ENCODE assay signal across 14 cellular contexts in genomic region chr11:1639102-1639620, GRCh38. TPM values are rescaled to one million over a fixed set of nuclear protein-coding genes. Genes with fewer than 3 reads are reported as not detected.
DNase-seq lines count a peak whose midpoint lies in the region; ATAC-seq, FAIRE-seq and TF ChIP-seq lines count a peak whose summit lies in the region.
"Had no signal": no experiment of that assay in that cellular context is flagged by ENCODE, and none has a peak within 500 bp of the region (broad histone marks: within the 10 kb centered on the region; RNA-seq: fewer than 3 reads in every experiment).

No MANE protein-coding gene starts in this region.

- DNase-seq in NCI-H128 (lab: John Stamatoyannopoulos, UW; ENCODE audit: unreplicated experiment) (peak; percentile 97), NCI-H2171 treated with DMSO at 0.1 percent for 48 hours (lab: John Stamatoyannopoulos, UW) (peak; percentile 93), K562 (ENCODE audit: extremely low read depth in 1 of 4, low spot score in 3 of 4) (no peak), sciatic nerve (ENCODE audit: low spot score) (no peak), midbrain (lab: John Stamatoyannopoulos, UW) (no peak), activated T-cell treated with anti-CD3 and anti-CD28 coated beads for 4 hours (no peak), HEK293T (ENCODE audit: extremely low spot score) (no peak)
- DNase-seq: activated CD4-positive, alpha-beta T cell treated with anti-CD3 and anti-CD28 coated beads, Interleukin-2, amount 50 U/mL, for 1 hour; body of pancreas; CD8-positive, alpha-beta memory T cell; endodermal cell; glutamatergic neuron had no signal

- H3K9me3 ChIP-seq in K562 (replicated peaks; ENCODE audit: control insufficient read depth, insufficient read depth, low read depth, low read length): no peaks in the 10 kb centered on the region
- H3K9me3 ChIP-seq: body of pancreas, tibial nerve had no signal

- no peak for TF ChIP-seq CTCF in K562 (IDR thresholded peaks at IDR 0.05 in 2 of 3, conservative IDR thresholded peaks at IDR 0.05 in 1 of 3; ENCODE audit: insufficient read depth in 2 of 3, low read depth in 1 of 3, low read length in 3 of 3)

- BruUV-seq in K562 (replicated peaks; lab: Mats Ljungman, UMichigan): no TSS peak

- H3K9me1 ChIP-seq in K562 (ENCODE audit: control insufficient read depth, insufficient read depth, low read length): no peaks in the 10 kb centered on the region

- no peak for TF ChIP-seq POLR2A in K562 (conservative IDR thresholded peaks at IDR 0.05)

- POLR2A ChIA-PET in K562 (lab: Yijun Ruan, JAX) (no interaction called here), HEK293T (lab: Yijun Ruan, JAX) (no interaction called here)

- H3K27ac ChIP-seq in K562 (ENCODE audit: extremely low read depth, low read depth, low read length): no peak overlapping the region
- H3K27ac ChIP-seq: body of pancreas, tibial nerve had no signal

- intact Hi-C loops in K562 (cut with micrococcal nuclease): no loop called here
- intact Hi-C loops in sciatic nerve (cut with DNase I): no loop called here

- peaks cover 8% of the 10 kb centered on the region for H4K20me1 ChIP-seq in K562 (replicated peaks; ENCODE audit: control insufficient read depth, insufficient read depth, low read length)

- no peak for TF ChIP-seq RAD21 in K562 (CRISPR knock-in tag; conservative IDR thresholded peaks at IDR 0.05 in 1 of 2, IDR thresholded peaks at IDR 0.05 in 1 of 2)

- FAIRE-seq in K562 (lab: Jason Lieb, UNC): no peak

- 9% methylated on average over 18 of the region's 18 CpGs for WGBS in K562 (ENCODE audit: insufficient coverage, low coverage, missing lambda C conversion rate)

- ATAC-seq in K562 (no peak), sciatic nerve (peak; percentile 26)

- H3K9ac ChIP-seq in K562 (ENCODE audit: insufficient read depth in 1 of 2, low read depth in 2 of 2, low read length in 2 of 2): no peak overlapping the region

- CTCF ChIA-PET in K562 (lab: Yijun Ruan, JAX; ENCODE audit: low intra/inter-chr PET ratio) (interaction anchor here (1.0 kb wide), 1 partner anchor 364 kb away, joined by 3 read pairs; no protein-coding TSS in a partner anchor), HEK293T (lab: Yijun Ruan, JAX) (interaction anchor here (0.7 to 2.5 kb wide), 9 partner anchors 8 to 687 kb away, joined by 3 to 17 read pairs (median 3); partner anchors contain the start of gene KRTAP5-2)

- no peak overlapping the region for H3K4me2 ChIP-seq in K562 (ENCODE audit: insufficient read depth, low read length)

- TF ChIP-seq EP300 in K562 (IDR thresholded peaks at IDR 0.05; ENCODE audit: low read length): no peak

- H3K36me3 ChIP-seq in K562 (ENCODE audit: control insufficient read depth, insufficient read depth, low read length): no peaks in the 10 kb centered on the region
- H3K36me3 ChIP-seq: tibial nerve had no signal

- H3K79me2 ChIP-seq in K562 (ENCODE audit: control insufficient read depth, insufficient read depth, low read length): no peaks in the 10 kb centered on the region

- peaks cover 0 to 9% of the 10 kb centered on the region in 2 experiments; a peak in 2 of 5 replicates for H3K4me1 ChIP-seq in K562 (replicated peaks in 1 of 2; ENCODE audit: control insufficient read depth in 2 of 2, insufficient read depth in 2 of 2, low read length in 2 of 2)
- H3K4me1 ChIP-seq: body of pancreas had no signal

- H3K4me3 ChIP-seq in K562: no peak overlapping the region
- H3K4me3 ChIP-seq: body of pancreas, tibial nerve had no signal

- in situ Hi-C loops in K562 (cut with MboI): no loop called here

- peaks cover 8 to 59% of the 10 kb centered on the region in 2 experiments; a peak in 4 of 5 replicates for H3K27me3 ChIP-seq in K562 (ENCODE audit: control insufficient read depth in 2 of 2, insufficient read depth in 2 of 2, low read length in 2 of 2)
- H3K27me3 ChIP-seq: body of pancreas had no signal

- no peak overlapping the region for H2AFZ ChIP-seq in K562 (ENCODE audit: low read depth, low read length)

RNA-seq across cellular contexts. Expression of gene KRTAP5-5, which starts 9.6 kb away (rescaled TPM):
- total RNA-seq in K562 (2011; cell fraction: chromatin; rRNA removed; ENCODE audit: low replicate concordance): not detected in 2 replicates
- total RNA-seq in K562 (2011; cell fraction: nucleolus; rRNA removed): not detected in 2 replicates
- not detected in 2 replicates for total RNA-seq in K562 (2011; cell fraction: nucleoplasm; rRNA removed)
- total RNA-seq in K562 (2014; rRNA removed): not detected in 2 replicates
- total RNA-seq in K562 (2014; rRNA removed; fragmentation: Illumina TruSeq; extraction: Trizol): not detected in 2 replicates
- not detected in 2 replicates for total RNA-seq in K562 (2015; rRNA removed; fragmentation: Illumina TruSeq; extraction: Trizol)
- not detected in 2 replicates for total RNA-seq in K562 (2021)
- polyA plus RNA-seq in K562 (2011; rRNA removed): not detected in 2 replicates
- polyA plus RNA-seq in K562 (2011; cell fraction: cytosol; rRNA removed): not detected in 2 replicates
- polyA plus RNA-seq in K562 (2011; cell fraction: nucleus; rRNA removed): not detected in 2 replicates
- not detected in 2 replicates for polyA plus RNA-seq in K562 (2012)
- not detected in 2 replicates for polyA plus RNA-seq in K562 (2014; fragmentation: Illumina TruSeq; extraction: Trizol)
- polyA plus RNA-seq in K562 (2014; fragmentation: Nextera tagmentation; extraction: Ambion mirVana): not detected
- not detected in 2 replicates for polyA plus RNA-seq in K562 (2014; rRNA removed)
- polyA minus RNA-seq in K562 (2011; rRNA and poly(A)+ RNA removed): not detected in 2 replicates
- not detected in 2 replicates for polyA minus RNA-seq in K562 (2011; cell fraction: cytosol; rRNA and poly(A)+ RNA removed)
- not detected in 2 replicates for polyA minus RNA-seq in K562 (2011; cell fraction: nucleus; rRNA and poly(A)+ RNA removed)
- not detected for total RNA-seq in sciatic nerve
- total RNA-seq: activated T-helper 2 cell treated with anti-CD3 and anti-CD28 coated beads, Interferon-gamma antibody, Interleukin-2, Interleukin-4, amounts not matched to agents 10 μg/mL and 5 μg/mL and 100 μg/mL, durations not matched to agents 14 hours and 24 hours and 36 hours; body of pancreas; CD8-positive, alpha-beta memory T cell; endodermal cell; tibial nerve had no signal
- polyA plus RNA-seq: CD8-positive, alpha-beta memory T cell had no signal

RNA-seq across cellular contexts. Expression of gene KRTAP5-4, which starts 17.2 kb away (rescaled TPM):
- total RNA-seq in K562 (2011; cell fraction: chromatin; rRNA removed; ENCODE audit: low replicate concordance): not detected in 2 replicates
- not detected in 2 replicates for total RNA-seq in K562 (2011; cell fraction: nucleolus; rRNA removed)
- not detected in 2 replicates for total RNA-seq in K562 (2011; cell fraction: nucleoplasm; rRNA removed)
- not detected in 2 replicates for total RNA-seq in K562 (2014; rRNA removed)
- not detected in 2 replicates for total RNA-seq in K562 (2014; rRNA removed; fragmentation: Illumina TruSeq; extraction: Trizol)
- not detected in 2 replicates for total RNA-seq in K562 (2015; rRNA removed; fragmentation: Illumina TruSeq; extraction: Trizol)
- total RNA-seq in K562 (2021): not detected in 2 replicates
- not detected in 2 replicates for polyA plus RNA-seq in K562 (2011; rRNA removed)
- polyA plus RNA-seq in K562 (2011; cell fraction: cytosol; rRNA removed): not detected in 2 replicates
- polyA plus RNA-seq in K562 (2011; cell fraction: nucleus; rRNA removed): not detected in 2 replicates
- polyA plus RNA-seq in K562 (2012): not detected in 2 replicates
- polyA plus RNA-seq in K562 (2014; fragmentation: Illumina TruSeq; extraction: Trizol): not detected in 2 replicates
- not detected for polyA plus RNA-seq in K562 (2014; fragmentation: Nextera tagmentation; extraction: Ambion mirVana)
- polyA plus RNA-seq in K562 (2014; rRNA removed): not detected in 2 replicates
- not detected in 2 replicates for polyA minus RNA-seq in K562 (2011; rRNA and poly(A)+ RNA removed)
- not detected in 2 replicates for polyA minus RNA-seq in K562 (2011; cell fraction: cytosol; rRNA and poly(A)+ RNA removed)
- polyA minus RNA-seq in K562 (2011; cell fraction: nucleus; rRNA and poly(A)+ RNA removed): not detected in 2 replicates
- total RNA-seq in sciatic nerve: not detected
- total RNA-seq: activated T-helper 2 cell treated with anti-CD3 and anti-CD28 coated beads, Interferon-gamma antibody, Interleukin-2, Interleukin-4, amounts not matched to agents 10 μg/mL and 5 μg/mL and 100 μg/mL, durations not matched to agents 14 hours and 24 hours and 36 hours; body of pancreas; CD8-positive, alpha-beta memory T cell; endodermal cell; tibial nerve had no signal
- polyA plus RNA-seq: CD8-positive, alpha-beta memory T cell had no signal

RNA-seq across cellular contexts. Expression of gene KRTAP5-3, which starts 30.9 kb away (rescaled TPM):
- total RNA-seq in K562 (2011; cell fraction: chromatin; rRNA removed; ENCODE audit: low replicate concordance): not detected in 2 replicates
- total RNA-seq in K562 (2011; cell fraction: nucleolus; rRNA removed): not detected in 2 replicates
- total RNA-seq in K562 (2011; cell fraction: nucleoplasm; rRNA removed): not detected in 2 replicates
- not detected in 2 replicates for total RNA-seq in K562 (2014; rRNA removed)
- not detected in 2 replicates for total RNA-seq in K562 (2014; rRNA removed; fragmentation: Illumina TruSeq; extraction: Trizol)
- not detected in 2 replicates for total RNA-seq in K562 (2015; rRNA removed; fragmentation: Illumina TruSeq; extraction: Trizol)
- not detected in 2 replicates for total RNA-seq in K562 (2021)
- not detected in 2 replicates for polyA plus RNA-seq in K562 (2011; rRNA removed)
- not detected in 2 replicates for polyA plus RNA-seq in K562 (2011; cell fraction: cytosol; rRNA removed)
- polyA plus RNA-seq in K562 (2011; cell fraction: nucleus; rRNA removed): not detected in 2 replicates
- polyA plus RNA-seq in K562 (2012): not detected in 2 replicates
- polyA plus RNA-seq in K562 (2014; fragmentation: Illumina TruSeq; extraction: Trizol): not detected in 2 replicates
- polyA plus RNA-seq in K562 (2014; fragmentation: Nextera tagmentation; extraction: Ambion mirVana): not detected
- polyA plus RNA-seq in K562 (2014; rRNA removed): not detected in 2 replicates
- not detected in 2 replicates for polyA minus RNA-seq in K562 (2011; rRNA and poly(A)+ RNA removed)
- polyA minus RNA-seq in K562 (2011; cell fraction: cytosol; rRNA and poly(A)+ RNA removed): not detected in 2 replicates
- not detected in 2 replicates for polyA minus RNA-seq in K562 (2011; cell fraction: nucleus; rRNA and poly(A)+ RNA removed)
- total RNA-seq in sciatic nerve: not detected
- total RNA-seq: activated T-helper 2 cell treated with anti-CD3 and anti-CD28 coated beads, Interferon-gamma antibody, Interleukin-2, Interleukin-4, amounts not matched to agents 10 μg/mL and 5 μg/mL and 100 μg/mL, durations not matched to agents 14 hours and 24 hours and 36 hours; body of pancreas; CD8-positive, alpha-beta memory T cell; endodermal cell; tibial nerve had no signal
- polyA plus RNA-seq: CD8-positive, alpha-beta memory T cell had no signal

RNA-seq across cellular contexts. Expression of gene KRTAP5-2, which starts 41.1 kb away (rescaled TPM):
- not detected in 2 replicates for total RNA-seq in K562 (2011; cell fraction: chromatin; rRNA removed; ENCODE audit: low replicate concordance)
- not detected in 2 replicates for total RNA-seq in K562 (2011; cell fraction: nucleolus; rRNA removed)
- total RNA-seq in K562 (2011; cell fraction: nucleoplasm; rRNA removed): not detected in 2 replicates
- not detected in 2 replicates for total RNA-seq in K562 (2014; rRNA removed)
- not detected in 2 replicates for total RNA-seq in K562 (2014; rRNA removed; fragmentation: Illumina TruSeq; extraction: Trizol)
- total RNA-seq in K562 (2015; rRNA removed; fragmentation: Illumina TruSeq; extraction: Trizol): not detected in 2 replicates
- total RNA-seq in K562 (2021): not detected in 2 replicates
- not detected in 2 replicates for polyA plus RNA-seq in K562 (2011; rRNA removed)
- not detected in 2 replicates for polyA plus RNA-seq in K562 (2011; cell fraction: cytosol; rRNA removed)
- polyA plus RNA-seq in K562 (2011; cell fraction: nucleus; rRNA removed): not detected in 2 replicates
- polyA plus RNA-seq in K562 (2012): not detected in 2 replicates
- polyA plus RNA-seq in K562 (2014; fragmentation: Illumina TruSeq; extraction: Trizol): not detected in 2 replicates
- polyA plus RNA-seq in K562 (2014; fragmentation: Nextera tagmentation; extraction: Ambion mirVana): not detected
- polyA plus RNA-seq in K562 (2014; rRNA removed): not detected in 2 replicates
- polyA minus RNA-seq in K562 (2011; rRNA and poly(A)+ RNA removed): not detected in 2 replicates
- not detected in 2 replicates for polyA minus RNA-seq in K562 (2011; cell fraction: cytosol; rRNA and poly(A)+ RNA removed)
- polyA minus RNA-seq in K562 (2011; cell fraction: nucleus; rRNA and poly(A)+ RNA removed): not detected in 2 replicates
- total RNA-seq in sciatic nerve: not detected
- total RNA-seq: activated T-helper 2 cell treated with anti-CD3 and anti-CD28 coated beads, Interferon-gamma antibody, Interleukin-2, Interleukin-4, amounts not matched to agents 10 μg/mL and 5 μg/mL and 100 μg/mL, durations not matched to agents 14 hours and 24 hours and 36 hours; body of pancreas; CD8-positive, alpha-beta memory T cell; endodermal cell; tibial nerve had no signal

RNA-seq across cellular contexts. Expression of gene KRTAP5-1, which starts 54.1 kb away (rescaled TPM):
- total RNA-seq in K562 (2011; cell fraction: chromatin; rRNA removed; ENCODE audit: low replicate concordance): not detected in 2 replicates
- total RNA-seq in K562 (2011; cell fraction: nucleolus; rRNA removed): not detected in 2 replicates
- not detected in 2 replicates for total RNA-seq in K562 (2011; cell fraction: nucleoplasm; rRNA removed)
- total RNA-seq in K562 (2014; rRNA removed): not detected in 2 replicates
- not detected in 2 replicates for total RNA-seq in K562 (2014; rRNA removed; fragmentation: Illumina TruSeq; extraction: Trizol)
- total RNA-seq in K562 (2015; rRNA removed; fragmentation: Illumina TruSeq; extraction: Trizol): not detected in 2 replicates
- not detected in 2 replicates for total RNA-seq in K562 (2021)
- polyA plus RNA-seq in K562 (2011; rRNA removed): not detected in 2 replicates
- polyA plus RNA-seq in K562 (2011; cell fraction: cytosol; rRNA removed): not detected in 2 replicates
- polyA plus RNA-seq in K562 (2011; cell fraction: nucleus; rRNA removed): not detected in 2 replicates
- not detected in 2 replicates for polyA plus RNA-seq in K562 (2012)
- not detected in 2 replicates for polyA plus RNA-seq in K562 (2014; fragmentation: Illumina TruSeq; extraction: Trizol)
- polyA plus RNA-seq in K562 (2014; fragmentation: Nextera tagmentation; extraction: Ambion mirVana): not detected
- not detected in 2 replicates for polyA plus RNA-seq in K562 (2014; rRNA removed)
- not detected in 2 replicates for polyA minus RNA-seq in K562 (2011; rRNA and poly(A)+ RNA removed)
- polyA minus RNA-seq in K562 (2011; cell fraction: cytosol; rRNA and poly(A)+ RNA removed): not detected in 2 replicates
- polyA minus RNA-seq in K562 (2011; cell fraction: nucleus; rRNA and poly(A)+ RNA removed): not detected in 2 replicates
- total RNA-seq in sciatic nerve: not detected
- total RNA-seq: activated T-helper 2 cell treated with anti-CD3 and anti-CD28 coated beads, Interferon-gamma antibody, Interleukin-2, Interleukin-4, amounts not matched to agents 10 μg/mL and 5 μg/mL and 100 μg/mL, durations not matched to agents 14 hours and 24 hours and 36 hours; body of pancreas; CD8-positive, alpha-beta memory T cell; endodermal cell; tibial nerve had no signal
- polyA plus RNA-seq: CD8-positive, alpha-beta memory T cell had no signal

Comparison
In these comparisons a context has a peak if more than half of its experiments do, and no peak if none do; other contexts are left out.
1. DNase-seq: peak in NCI-H128 (single experiment) and NCI-H2171 treated with DMSO at 0.1 percent for 48 hours (single experiment); none in K562 (0 of 4), sciatic nerve (single experiment), midbrain (single experiment), activated T-cell treated with anti-CD3 and anti-CD28 coated beads for 4 hours (single experiment) and HEK293T (single experiment).